In genomic region chr7:100852048-100852872, GRCh38 we compare ENCODE assay signal across 8 cellular contexts.
A peak's percentile ranks its signal among the peaks of the same experiment; 100 is the strongest.
DNase-seq lines count a peak whose midpoint lies in the region; ATAC-seq and FAIRE-seq lines count a peak whose summit lies in the region.

A gene with protein sequence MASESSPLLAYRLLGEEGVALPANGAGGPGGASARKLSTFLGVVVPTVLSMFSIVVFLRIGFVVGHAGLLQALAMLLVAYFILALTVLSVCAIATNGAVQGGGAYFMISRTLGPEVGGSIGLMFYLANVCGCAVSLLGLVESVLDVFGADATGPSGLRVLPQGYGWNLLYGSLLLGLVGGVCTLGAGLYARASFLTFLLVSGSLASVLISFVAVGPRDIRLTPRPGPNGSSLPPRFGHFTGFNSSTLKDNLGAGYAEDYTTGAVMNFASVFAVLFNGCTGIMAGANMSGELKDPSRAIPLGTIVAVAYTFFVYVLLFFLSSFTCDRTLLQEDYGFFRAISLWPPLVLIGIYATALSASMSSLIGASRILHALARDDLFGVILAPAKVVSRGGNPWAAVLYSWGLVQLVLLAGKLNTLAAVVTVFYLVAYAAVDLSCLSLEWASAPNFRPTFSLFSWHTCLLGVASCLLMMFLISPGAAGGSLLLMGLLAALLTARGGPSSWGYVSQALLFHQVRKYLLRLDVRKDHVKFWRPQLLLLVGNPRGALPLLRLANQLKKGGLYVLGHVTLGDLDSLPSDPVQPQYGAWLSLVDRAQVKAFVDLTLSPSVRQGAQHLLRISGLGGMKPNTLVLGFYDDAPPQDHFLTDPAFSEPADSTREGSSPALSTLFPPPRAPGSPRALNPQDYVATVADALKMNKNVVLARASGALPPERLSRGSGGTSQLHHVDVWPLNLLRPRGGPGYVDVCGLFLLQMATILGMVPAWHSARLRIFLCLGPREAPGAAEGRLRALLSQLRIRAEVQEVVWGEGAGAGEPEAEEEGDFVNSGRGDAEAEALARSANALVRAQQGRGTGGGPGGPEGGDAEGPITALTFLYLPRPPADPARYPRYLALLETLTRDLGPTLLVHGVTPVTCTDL (plus strand): TSS chr7:100852713. CDS start chr7:100854198, 1,485 bp downstream.

- H3K4me1 ChIP-seq in ACC112 (ENCODE audit: control insufficient read depth, insufficient read depth, low read length, unreplicated experiment), result no peaks in the 10 kb centered on the region

- H3K36me3 ChIP-seq in ACC112 (ENCODE audit: insufficient read depth, low read length), result no peaks in the 10 kb centered on the region

- ATAC-seq in GM18870 (IDR thresholded peaks at IDR 0.05; ENCODE audit: unreplicated experiment), result peak; percentile 59
- ATAC-seq in HG03139 (IDR thresholded peaks at IDR 0.05; ENCODE audit: unreplicated experiment), result peak; percentile 87

- H2AFZ ChIP-seq in ACC112 (ENCODE audit: low read length, unreplicated experiment), result peak within 1 kb of the TSS; percentile 76

- no peaks in the 10 kb centered on the region for H3K79me2 ChIP-seq in ACC112 (ENCODE audit: control insufficient read depth, insufficient read depth, low read length, unreplicated experiment)

- FAIRE-seq in islet of Langerhans (lab: Jason Lieb, UNC), result peak; percentile 49

- H3K4me3 ChIP-seq in ACC112 (ENCODE audit: low read depth, low read length), result peak within 1 kb of the TSS; percentile 82

- H3K27me3 ChIP-seq in ACC112 (ENCODE audit: insufficient read depth, low read length), result no peaks in the 10 kb centered on the region

- DNase-seq in NCI-H226, result peak; percentile 89
- peak; percentile 63 to 80 (median 69) for DNase-seq in activated CD4-positive, CD25-positive, alpha-beta regulatory T cell (lab: John Stamatoyannopoulos, UW)
- DNase-seq in central memory CD4-positive, alpha-beta T cell, result peak; percentile 85
- peak; percentile 74 to 85 for DNase-seq in stimulated activated CD4-positive, alpha-beta T cell treated with anti-CD3 and anti-CD28 coated beads, Interleukin-12 subunit alpha, Interleukin-12 subunit beta, amount 100 ng/mL, for 24 hours (ENCODE audit: low read depth in 2 of 2)

- H3K27ac ChIP-seq in ACC112 (ENCODE audit: low read depth, low read length), result no peak within 1 kb of the TSS
